8 cellular contexts compared by ENCODE assay signal in genomic region chr22:36510966-36511881, GRCh38. TPM values are rescaled to one million over a fixed set of nuclear protein-coding genes. Genes with fewer than 3 reads are reported as not detected.
DNase-seq lines count a peak whose midpoint lies in the region; ATAC-seq and TF ChIP-seq lines count a peak whose summit lies in the region.

No MANE protein-coding gene starts in this region.

- no peak overlapping the region for H2AFZ ChIP-seq in KMS-11 (ENCODE audit: low read depth)

- H3K27ac Mint-ChIP-seq in endothelial cell (ENCODE audit: unreplicated experiment) (peak overlapping the region; percentile 5), nephron (no peak overlapping the region)

- H3K79me2 ChIP-seq in KMS-11 (ENCODE audit: insufficient read depth, low read depth): no peaks in the 10 kb centered on the region

- H3K36me3 Mint-ChIP-seq in endothelial cell (ENCODE audit: low read depth, unreplicated experiment) (peaks cover 53% of the 10 kb centered on the region), nephron (ENCODE audit: low read depth) (peaks cover 53% of the 10 kb centered on the region)

- H3K4me1 ChIP-seq in KMS-11 (ENCODE audit: low read depth, poor library complexity, severe bottlenecking): peaks cover 8% of the 10 kb centered on the region

- no peaks in the 10 kb centered on the region for H3K27me3 ChIP-seq in KMS-11 (ENCODE audit: insufficient read depth, low read depth)

- peaks cover 9% of the 10 kb centered on the region; the same call in 1 of the 2 replicates for H3K36me3 ChIP-seq in KMS-11 (ENCODE audit: insufficient read depth)

- TF ChIP-seq CTCF in KMS-11 (conservative IDR thresholded peaks at IDR 0.05; ENCODE audit: low read depth, low read length): peak; percentile 52
- TF ChIP-seq CTCF in endothelial cell (IDR thresholded peaks at IDR 0.05; ENCODE audit: unreplicated experiment): no peak
- TF ChIP-seq CTCF in nephron (IDR thresholded peaks at IDR 0.05; ENCODE audit: unreplicated experiment in 3 of 3): peak; percentile 61 to 69 (median 69)

- H3K27me3 Mint-ChIP-seq in endothelial cell (ENCODE audit: unreplicated experiment) (peaks cover 2% of the 10 kb centered on the region), nephron (ENCODE audit: low read depth) (no peaks in the 10 kb centered on the region)

- DNase-seq in NCI-H510A treated with DMSO at 0.1 percent for 48 hours (lab: John Stamatoyannopoulos, UW): peak; percentile 5
- DNase-seq in NCI-H510A (lab: John Stamatoyannopoulos, UW): no peak
- DNase-seq in UCSD-AML1 (lab: John Stamatoyannopoulos, UW; ENCODE audit: unreplicated experiment): peak; percentile 21
- DNase-seq in endothelial cell (ENCODE audit: low spot score): peak; percentile 66

- H3K4me3 Mint-ChIP-seq in endothelial cell (ENCODE audit: unreplicated experiment) (peak overlapping the region; percentile 44), nephron (no peak overlapping the region)

- no peak for ATAC-seq in GM18517 (IDR thresholded peaks at IDR 0.05; ENCODE audit: unreplicated experiment)
- ATAC-seq in GM21381 (IDR thresholded peaks at IDR 0.05; ENCODE audit: unreplicated experiment): no peak

- H3K27ac ChIP-seq in KMS-11: no peak overlapping the region

- no peaks in the 10 kb centered on the region for H3K9me3 Mint-ChIP-seq in endothelial cell (ENCODE audit: unreplicated experiment)
- H3K9me3 Mint-ChIP-seq in nephron: no peaks in the 10 kb centered on the region

- H4K20me1 ChIP-seq in KMS-11 (ENCODE audit: insufficient read depth): no peaks in the 10 kb centered on the region

- peaks cover 7% of the 10 kb centered on the region for H3K4me1 Mint-ChIP-seq in endothelial cell (ENCODE audit: unreplicated experiment)
- peaks cover 6% of the 10 kb centered on the region for H3K4me1 Mint-ChIP-seq in nephron

- H3K9ac ChIP-seq in KMS-11: no peak overlapping the region

- no peak overlapping the region for H3K4me3 ChIP-seq in KMS-11 (IDR thresholded peaks at IDR 0.05; ENCODE audit: insufficient read depth, low read depth, low read length)

- no peak overlapping the region for H3K4me2 ChIP-seq in KMS-11

RNA-seq across cellular contexts. Expression of gene FOXRED2, which starts 4.4 kb away (rescaled TPM):
- 17.6 TPM for total RNA-seq in endothelial cell (ENCODE audit: unreplicated experiment)

RNA-seq across cellular contexts. Expression of gene EIF3D, which starts 17.7 kb away (rescaled TPM):
- 189 TPM for total RNA-seq in endothelial cell (ENCODE audit: unreplicated experiment)

RNA-seq across cellular contexts. Expression of gene TXN2, which starts 29.8 kb away (rescaled TPM):
- total RNA-seq in endothelial cell (ENCODE audit: unreplicated experiment): 67.3 TPM
